9 cellular contexts compared by ENCODE assay signal in genomic region chr19:46411088-46412033, GRCh38. TPM values are rescaled to one million over a fixed set of nuclear protein-coding genes. Genes with fewer than 3 reads are reported as not detected.
DNase-seq lines count a peak whose midpoint lies in the region; ATAC-seq and TF ChIP-seq lines count a peak whose summit lies in the region.
"Had no signal": no experiment of that assay in that cellular context is flagged by ENCODE, and none has a peak within 500 bp of the region (broad histone marks: within the 10 kb centered on the region; RNA-seq: fewer than 3 reads in every experiment).

No MANE protein-coding gene starts in this region.

- H3K36me3 ChIP-seq in HUES48 (ENCODE audit: control insufficient read depth, insufficient read depth, low read length) (peaks cover 9% of the 10 kb centered on the region), liver (ENCODE audit: control insufficient read depth in 4 of 4, insufficient read depth in 3 of 4, low read depth in 1 of 4, low read length in 3 of 4) (no peaks in the 10 kb centered on the region), stomach (no peaks in the 10 kb centered on the region)

- TF ChIP-seq CTCF in coronary artery (IDR thresholded peaks at IDR 0.05) (no peak), liver (IDR thresholded peaks at IDR 0.05; ENCODE audit: low read depth, low read length, missing input control) (no peak), stomach (IDR thresholded peaks at IDR 0.05) (no peak)

- H3K27ac ChIP-seq in HUES48 (ENCODE audit: low read depth, low read length) = no peak overlapping the region
- peak overlapping the region; percentile 53 to 81 for H3K27ac ChIP-seq in coronary artery
- no peak overlapping the region for H3K27ac ChIP-seq in liver (ENCODE audit: low read depth in 1 of 2, low read length in 2 of 2)
- H3K27ac ChIP-seq in stomach = peak overlapping the region in 2 of 5 donors; percentile 14 to 56

- TF ChIP-seq RAD21 in liver (IDR thresholded peaks at IDR 0.05) = no peak

- TF ChIP-seq POLR2A in stomach (IDR thresholded peaks at IDR 0.05) = no peak

- H3K4me1 ChIP-seq in HUES48 (ENCODE audit: control insufficient read depth, insufficient read depth, low read length) (peaks cover 25% of the 10 kb centered on the region), liver (ENCODE audit: control insufficient read depth in 4 of 4, insufficient read depth in 4 of 4, low read length in 3 of 4) (peaks cover 2 to 11% (median 3%) of the 10 kb centered on the region in 4 donors), stomach (peaks cover 19 to 60% (median 40%) of the 10 kb centered on the region in 4 donors)

- ATAC-seq in HG03196 (IDR thresholded peaks at IDR 0.05; ENCODE audit: unreplicated experiment) = no peak

- no peak for TF ChIP-seq EP300 in stomach (IDR thresholded peaks at IDR 0.05)

- H3K4me3 ChIP-seq in HUES48 (ENCODE audit: low read depth, low read length) (peak overlapping the region; percentile 92), coronary artery (peak overlapping the region; percentile 78), liver (ENCODE audit: low read depth in 1 of 3, low read length in 3 of 3) (no peak overlapping the region), stomach (peak overlapping the region; percentile 35 to 44 (median 40))

- H3K27me3 ChIP-seq in HUES48 (ENCODE audit: control insufficient read depth, insufficient read depth, low read length) (peaks cover 15% of the 10 kb centered on the region; the same call in 1 of the 2 replicates), liver (ENCODE audit: control insufficient read depth in 4 of 4, insufficient read depth in 4 of 4, low read length in 3 of 4) (peaks cover 0 to 6% (median 2%) of the 10 kb centered on the region in 4 donors), stomach (peaks cover 14 to 99% (median 58%) of the 10 kb centered on the region in 3 donors)

- intact Hi-C loops in stomach (cut with DNase I; ENCODE audit: low total_unique reads) = no loop called here

- H3K9ac ChIP-seq in HUES48 (ENCODE audit: low read depth, low read length) (no peak overlapping the region), liver (ENCODE audit: low read depth in 1 of 2, low read length in 2 of 2) (no peak overlapping the region)

- no peak for DNase-seq in coronary artery (ENCODE audit: low spot score)
- DNase-seq in stomach = no peak
- no peak for DNase-seq in epidermal melanocyte (ENCODE audit: insufficient read length, low spot score)
- DNase-seq in Ammon's horn (ENCODE audit: low spot score) = no peak
- DNase-seq in activated CD4-positive, CD25-positive, alpha-beta regulatory T cell treated with anti-CD3 and anti-CD28 coated beads, Interleukin-2, amount 50 U/mL, for 72 hours = no peak
- DNase-seq: NCI-H2029 treated with DMSO at 0.1 percent for 48 hours had no signal

- H3K9me3 ChIP-seq in HUES48 (ENCODE audit: control insufficient read depth, insufficient read depth, low read length) (no peaks in the 10 kb centered on the region), liver (ENCODE audit: control insufficient read depth in 4 of 4, low read length in 3 of 4) (no peaks in the 10 kb centered on the region), stomach (no peaks in the 10 kb centered on the region)

- WGBS in liver = 78% methylated on average over 18 of the region's 18 CpGs
- 54 to 60% (median 59%) methylated on average over 17 to 18 of the region's 18 CpGs for WGBS in stomach, 5 donors

TF ChIP-seq in liver, 16 proteins besides CTCF, POLR2A, EP300 and RAD21:
- TF ChIP-seq JUND (IDR thresholded peaks at IDR 0.05) (no peak), FOXA2 (IDR thresholded peaks at IDR 0.05) (no peak), GABPA (IDR thresholded peaks at IDR 0.05 in 1 of 2, conservative IDR thresholded peaks at IDR 0.05 in 1 of 2) (no peak), ATF3 (IDR thresholded peaks at IDR 0.05) (no peak), NR2F2 (IDR thresholded peaks at IDR 0.05) (peak; percentile 22), SP1 (IDR thresholded peaks at IDR 0.05) (no peak), HNF4G (IDR thresholded peaks at IDR 0.05) (no peak), HNF4A (conservative IDR thresholded peaks at IDR 0.05) (no peak)
TF ChIP-seq in liver: peak in this region for 1.

RNA-seq across cellular contexts. Expression of gene CCDC8, which starts 2.0 kb away (rescaled TPM):
- total RNA-seq in liver (1 to 10 TPM in 1 of 2 donors, under 1 TPM in 1; 0.75 to 5.9 TPM), stomach (10 to 100 TPM in 1 of 5 donors, under 1 TPM in 2, not detected in 2; 0.29 to 22.9 (median 0.89) TPM)
- polyA plus RNA-seq in liver (under 1 TPM; 0.18 to 0.48 TPM), stomach (1 to 10 TPM; 1.4 to 4.4 (median 3.8) TPM)

RNA-seq across cellular contexts. Expression of gene PNMA8C, which starts 17.4 kb away (rescaled TPM):
- total RNA-seq in liver (under 1 TPM in 1 of 2 donors, not detected in 1; under 0.01 TPM), stomach (under 1 TPM in 1 of 5 donors, not detected in 4; 0.18 TPM)
- polyA plus RNA-seq in liver (not detected), stomach (under 1 TPM in 1 of 3 donors, not detected in 2; 0.05 TPM)

Comparison
In these comparisons a context has a peak if more than half of its experiments do, and no peak if none do; other contexts are left out.
1. H3K27ac ChIP-seq: peak in coronary artery (2 of 2); none in HUES48 (single experiment) and liver (0 of 2).
2. H3K4me3 ChIP-seq: peak in HUES48 (single experiment), coronary artery (single experiment) and stomach (4 of 4); none in liver (0 of 3).